In the genomic region with DNA sequence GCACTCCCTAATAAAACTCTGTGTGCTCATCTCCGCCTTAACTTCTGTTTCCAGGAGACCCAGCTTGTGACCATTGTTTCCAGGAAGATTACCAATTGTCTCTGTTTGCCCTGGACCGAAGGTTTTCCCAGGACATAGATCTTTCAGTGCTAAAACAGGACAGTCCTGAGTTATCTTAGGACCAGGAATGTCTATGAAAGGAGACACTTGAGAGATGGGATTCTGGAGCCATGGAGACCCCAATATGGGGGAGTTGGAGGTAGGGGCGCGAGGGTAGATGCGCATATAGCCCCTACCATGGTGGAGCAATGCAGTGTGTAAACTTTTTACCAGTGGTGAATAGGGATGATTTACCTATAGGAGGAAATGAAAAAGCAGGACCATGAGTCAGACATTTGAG, we compare ENCODE assay signal across 9 cellular contexts. TPM values are rescaled to one million over a fixed set of nuclear protein-coding genes. Genes with fewer than 3 reads are reported as not detected.
"Had no signal": no experiment of that assay in that cellular context is flagged by ENCODE, and none has a peak within 500 bp of the region (broad histone marks: within the 10 kb centered on the region; RNA-seq: fewer than 3 reads in every experiment).

No MANE protein-coding gene starts in this region.

- ATAC-seq: GM23338 had no signal

- H3K4me3 ChIP-seq: GM23338 had no signal

- DNase-seq: H9, HCEC 1CT, IMR-90, KBM-7 had no signal

- FAIRE-seq: H1, H54, HTR-8/SVneo had no signal

RNA-seq across cellular contexts. Expression of gene PRAME, which starts 10.2 kb away (rescaled TPM):
- total RNA-seq: GM23338, HT-29, IMR-90 had no signal

RNA-seq across cellular contexts. Expression of gene ZNF280A, which starts 49.1 kb away (rescaled TPM):
- total RNA-seq: GM23338, HT-29, IMR-90 had no signal
